In the genomic region with DNA sequence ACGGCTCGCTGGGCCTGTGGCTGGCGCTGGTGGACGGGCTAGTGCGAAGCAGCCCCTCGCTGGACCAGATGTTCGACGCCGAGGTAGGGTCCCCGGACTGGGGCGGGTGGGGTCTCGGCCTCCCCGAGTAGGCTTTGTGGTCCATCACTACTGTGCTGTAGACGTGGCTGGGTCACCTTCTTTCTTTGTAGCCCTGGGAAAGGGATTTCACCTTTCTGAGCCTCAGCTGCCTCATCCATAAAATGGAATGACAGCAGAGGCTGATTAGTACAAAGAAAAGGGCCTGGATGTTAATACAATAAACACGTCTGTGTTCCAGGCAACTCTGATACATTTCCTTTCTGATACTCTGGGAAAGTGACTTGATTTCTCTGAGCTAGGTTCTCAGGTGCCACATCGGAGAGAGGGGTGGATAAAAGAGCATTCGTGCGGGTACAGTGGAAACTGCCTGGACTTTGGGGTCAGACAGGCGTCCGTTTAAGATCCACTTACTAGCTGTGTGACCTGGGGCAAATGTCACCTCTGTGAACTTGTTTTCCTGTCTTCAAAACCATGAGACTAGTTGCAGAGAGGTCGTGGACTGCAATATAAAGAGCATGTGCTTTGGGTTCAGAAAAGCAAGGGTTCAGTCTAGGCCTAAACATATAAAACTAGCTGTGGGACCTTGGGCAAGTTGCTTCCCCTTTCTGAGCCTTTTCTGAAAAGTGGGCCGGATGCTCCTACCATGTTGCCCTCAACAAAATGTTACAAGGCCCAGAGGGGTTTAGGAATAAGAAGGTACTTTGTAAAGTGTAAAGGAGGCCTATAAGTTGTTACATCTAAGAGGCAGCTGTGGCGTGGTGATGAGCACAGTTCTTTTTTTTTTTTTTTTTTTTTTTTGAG, we compare ENCODE assay signal across 8 cellular contexts. TPM values are rescaled to one million over a fixed set of nuclear protein-coding genes. Genes with fewer than 3 reads are reported as not detected.
A peak's percentile ranks its signal among the peaks of the same experiment; 100 is the strongest.
DNase-seq lines count a peak whose midpoint lies in the region; ATAC-seq and TF ChIP-seq lines count a peak whose summit lies in the region.

No MANE protein-coding gene starts in this region.

- no peaks in the 10 kb centered on the region for H3K9me3 ChIP-seq in stomach

- ATAC-seq in activated B cell treated with CpG ODN at 0.5 μM for 24 hours (ENCODE audit: low read depth), result no peak

- no peaks in the 10 kb centered on the region for H3K27me3 Mint-ChIP-seq in activated B cell treated with CpG ODN at 0.5 μM for 24 hours

- CTCF ChIA-PET in activated B cell treated with CpG ODN at 0.5 μM for 24 hours (lab: Charles Lee), result interaction anchor here (0.6 to 22.9 kb wide), 17 partner anchors 8 to 407 kb away, joined by 3 to 534 read pairs (median 8); a partner anchor contains a TSS

- no peaks in the 10 kb centered on the region for H3K9me3 Mint-ChIP-seq in activated B cell treated with CpG ODN at 0.5 μM for 24 hours

- intact Hi-C loops in activated B cell treated with CpG ODN at 0.5 μM for 24 hours (cut with micrococcal nuclease) (loop anchor here (1.0 to 10.0 kb wide), 11 partner anchors 10 to 1042 kb away; a partner anchor contains a TSS), stomach (cut with DNase I; ENCODE audit: low total_unique reads) (no loop called here)

- no peak for TF ChIP-seq EP300 in stomach (IDR thresholded peaks at IDR 0.05)

- H3K36me3 Mint-ChIP-seq in activated B cell treated with CpG ODN at 0.5 μM for 24 hours (ENCODE audit: low read depth), result peaks cover 48% of the 10 kb centered on the region

- peaks cover 23 to 43% (median 40%) of the 10 kb centered on the region in 4 donors for H3K36me3 ChIP-seq in stomach

- peaks cover 35 to 73% (median 51%) of the 10 kb centered on the region in 4 donors for H3K4me1 ChIP-seq in stomach

- peak overlapping the region; percentile 99 for H3K27ac Mint-ChIP-seq in activated B cell treated with CpG ODN at 0.5 μM for 24 hours

- peaks cover 62% of the 10 kb centered on the region for H3K4me1 Mint-ChIP-seq in activated B cell treated with CpG ODN at 0.5 μM for 24 hours

- peak overlapping the region; percentile 91 to 98 (median 97) for H3K27ac ChIP-seq in stomach

- POLR2A ChIA-PET in activated B cell treated with CpG ODN at 0.5 μM for 24 hours (lab: Charles Lee), result interaction anchor here (0.7 to 6.1 kb wide), 17 partner anchors 8 to 995 kb away, joined by 3 to 74 read pairs (median 4); a partner anchor contains a TSS

- WGBS in stomach, 5 donors, result 17 to 18% (median 17%) methylated on average over 20 to 23 of the region's 23 CpGs

- peak overlapping the region; percentile 100 for H3K4me3 Mint-ChIP-seq in activated B cell treated with CpG ODN at 0.5 μM for 24 hours

- no peak for TF ChIP-seq POLR2A in stomach (IDR thresholded peaks at IDR 0.05)

- peak overlapping the region; percentile 88 for H3K4me3 ChIP-seq in iPS-11a (ENCODE audit: low read depth, low read length)
- peak overlapping the region; percentile 66 to 83 (median 80) for H3K4me3 ChIP-seq in stomach

- TF ChIP-seq CTCF in activated B cell treated with CpG ODN at 0.5 μM for 24 hours (IDR thresholded peaks at IDR 0.05) (no peak), stomach (IDR thresholded peaks at IDR 0.05) (no peak)

- no peaks in the 10 kb centered on the region for H3K27me3 ChIP-seq in stomach

- DNase-seq in SIG-M5 treated with dmso at 0.1 percent for 504 hours (lab: John Stamatoyannopoulos, UW; ENCODE audit: unreplicated experiment) (peak; percentile 62), SIG-M5 (lab: John Stamatoyannopoulos, UW) (no peak), activated B cell treated with CpG ODN at 0.5 μM for 24 hours (no peak), stomach (no peak), HT-29 (ENCODE audit: low spot score) (no peak), NCI-H82 treated with DMSO at 0.1 percent for 48 hours (lab: John Stamatoyannopoulos, UW; ENCODE audit: unreplicated experiment) (no peak), NOMO-1 treated with dmso at 0.1 percent for 144 hours (lab: John Stamatoyannopoulos, UW; ENCODE audit: unreplicated experiment) (no peak)

RNA-seq across cellular contexts. Expression of a gene that starts 0.9 kb away (rescaled TPM):
- 31.7 and 35.2 TPM in 2 replicates for total RNA-seq in activated B cell treated with CpG ODN at 0.5 μM for 24 hours
- total RNA-seq in stomach, result 100 to 1,000 TPM in 1 of 5 donors, 10 to 100 TPM in 4; 16.0 to 119 (median 25.1) TPM
- polyA plus RNA-seq in stomach, result 10 to 100 TPM; 11.2 to 19.7 (median 18.8) TPM
- 73.6 and 74.7 TPM in 2 replicates for total RNA-seq in HT-29 (2014; rRNA removed; shearing (Covaris generic))

RNA-seq across cellular contexts. Expression of a gene that starts 14.3 kb away (rescaled TPM):
- not detected in 2 replicates for total RNA-seq in activated B cell treated with CpG ODN at 0.5 μM for 24 hours
- total RNA-seq in stomach, result not detected
- polyA plus RNA-seq in stomach, result under 1 TPM in 2 of 3 donors, not detected in 1; 0.12 to 0.33 TPM
- total RNA-seq in HT-29 (2014; rRNA removed; shearing (Covaris generic)), result 0.23 and 1.6 TPM in 2 replicates

RNA-seq across cellular contexts. Expression of a gene that starts 15.6 kb away (rescaled TPM):
- total RNA-seq in activated B cell treated with CpG ODN at 0.5 μM for 24 hours (not detected in 2 replicates), stomach (100 to 1,000 TPM in 2 of 5 donors, 10 to 100 TPM in 3; 27.4 to 343 (median 81.4) TPM)
- polyA plus RNA-seq in stomach, result 10 to 100 TPM; 29.6 to 97.3 (median 78.8) TPM
- 79.1 and 90.1 TPM in 2 replicates for total RNA-seq in HT-29 (2014; rRNA removed; shearing (Covaris generic))

RNA-seq across cellular contexts. Expression of a gene that starts 44.2 kb away (rescaled TPM):
- 2.6 and 2.7 TPM in 2 replicates for total RNA-seq in activated B cell treated with CpG ODN at 0.5 μM for 24 hours
- total RNA-seq in stomach, result 100 to 1,000 TPM in 1 of 5 donors, 10 to 100 TPM in 4; 10.6 to 131 (median 51.3) TPM
- polyA plus RNA-seq in stomach, result 10 to 100 TPM; 55.6 to 90.7 (median 77.6) TPM
- 66.6 and 84.8 TPM in 2 replicates for total RNA-seq in HT-29 (2014; rRNA removed; shearing (Covaris generic))

RNA-seq across cellular contexts. Expression of a gene that starts 52.1 kb away (rescaled TPM):
- total RNA-seq in activated B cell treated with CpG ODN at 0.5 μM for 24 hours (65.8 and 74.5 TPM in 2 replicates), stomach (100 to 1,000 TPM in 2 of 5 donors, 10 to 100 TPM in 3; 22.6 to 137 (median 87.2) TPM)
- 10 to 100 TPM; 30.5 to 72.5 (median 45.0) TPM for polyA plus RNA-seq in stomach
- total RNA-seq in HT-29 (2014; rRNA removed; shearing (Covaris generic)), result 164 and 165 TPM in 2 replicates

Comparison
In these comparisons a context has a peak if more than half of its experiments do, and no peak if none do; other contexts are left out.
1. RNA of a gene that starts 15.6 kb away (total RNA-seq): 79.1 to 90.1 TPM in HT-29 and 27.4 to 343 TPM in stomach; not detected in activated B cell treated with CpG ODN at 0.5 μM for 24 hours; every median in the first group is over 10 times any median in the second.